In genomic region chr18:73164430-73164829, GRCh38 we compare ENCODE assay signal across 23 cellular contexts.
"Had no signal": no experiment of that assay in that cellular context is flagged by ENCODE, and none has a peak within 500 bp of the region (broad histone marks: within the 10 kb centered on the region; RNA-seq: fewer than 3 reads in every experiment).

No MANE protein-coding gene starts in this region.

- H3K4me3 ChIP-seq: coronary artery, heart left ventricle, lung, psoas muscle, right atrium auricular region, suprapubic skin, tibial artery, upper lobe of left lung, uterus had no signal

- FAIRE-seq: frontal cortex, kidney, small intestine had no signal

- H3K9me3 ChIP-seq: psoas muscle, right atrium auricular region, upper lobe of left lung, uterus had no signal

- H3K79me2 ChIP-seq: parathyroid adenoma had no signal

- H3K4me3 Mint-ChIP-seq: naive B cell, nephron progenitor cell had no signal

- H3K27ac Mint-ChIP-seq: naive B cell, nephron progenitor cell had no signal

- H3K9ac ChIP-seq: parathyroid adenoma had no signal

- H3K27me3 ChIP-seq: heart left ventricle, right atrium auricular region, suprapubic skin, tibial artery, upper lobe of left lung, uterus had no signal

- DNase-seq: effector CD4-positive, alpha-beta T cell; heart left ventricle; hypothalamus; kidney; left colon; left ventricle myocardium superior; mesendoderm; naive B cell; nephron progenitor cell; psoas muscle; small intestine; stimulated activated CD4-positive, alpha-beta T cell treated with anti-CD3 and anti-CD28 coated beads, Interleukin-2, amount 100 ng/mL, for 48 hours; stimulated activated naive CD8-positive, alpha-beta T cell treated with anti-CD3 and anti-CD28 coated beads, Interleukin-15, Interleukin-2, amounts not matched to agents 100 U/mL and 50 U/mL, for 24 hours; tibial artery; upper lobe of left lung; uterus had no signal

- H3K4me1 Mint-ChIP-seq: naive B cell, nephron progenitor cell had no signal

- H3K27me3 Mint-ChIP-seq: naive B cell had no signal

- H3K36me3 ChIP-seq: heart left ventricle, right atrium auricular region, suprapubic skin, tibial artery, upper lobe of left lung, uterus had no signal

- H2AFZ ChIP-seq: parathyroid adenoma had no signal

- H3K4me1 ChIP-seq: heart left ventricle, parathyroid adenoma, psoas muscle, right atrium auricular region, suprapubic skin, tibial artery, upper lobe of left lung, uterus had no signal

- ATAC-seq: esophagus mucosa; heart left ventricle; left colon; left ventricle myocardium superior; psoas muscle; stimulated activated naive CD8-positive, alpha-beta T cell treated with anti-CD3 and anti-CD28 coated beads, Interleukin-15, Interleukin-2, amounts not matched to agents 100 U/mL and 50 U/mL, for 24 hours had no signal

- H3K36me3 Mint-ChIP-seq: naive B cell had no signal

- H3K27ac ChIP-seq: coronary artery, heart left ventricle, parathyroid adenoma, psoas muscle, right atrium auricular region, suprapubic skin, tibial artery, upper lobe of left lung, uterus had no signal
